Comparison of ENCODE assay signal across 1 cellular context in genomic region chr2:54466880-54467279, GRCh38.
TF ChIP-seq lines count a peak whose summit lies in the region.

No MANE protein-coding gene starts in this region.

TF ChIP-seq in SK-N-SH treated with all-trans-retinoic acid at 6 μM for 48 hours, 23 proteins besides CTCF, POLR2A, EP300 and RAD21 (continued from another document):
- TF ChIP-seq PATZ1 (CRISPR knock-in tag; IDR thresholded peaks at IDR 0.05; ENCODE audit: borderline replicate concordance) (no peak), TOX (CRISPR knock-in tag; IDR thresholded peaks at IDR 0.05; ENCODE audit: borderline replicate concordance) (no peak), ESRRG (CRISPR knock-in tag; IDR thresholded peaks at IDR 0.05) (no peak), RARB (CRISPR knock-in tag; IDR thresholded peaks at IDR 0.05) (no peak), ARNTL (CRISPR knock-in tag; IDR thresholded peaks at IDR 0.05; ENCODE audit: borderline replicate concordance, low read depth) (no peak), TCF4 (CRISPR knock-in tag; IDR thresholded peaks at IDR 0.05; ENCODE audit: borderline replicate concordance) (no peak)
